In genomic region chrX:103562801-103563200, GRCh38 we compare ENCODE assay signal across 36 cellular contexts. TPM values are rescaled to one million over a fixed set of nuclear protein-coding genes. Genes with fewer than 3 reads are reported as not detected.
DNase-seq lines count a peak whose midpoint lies in the region; ATAC-seq, FAIRE-seq and TF ChIP-seq lines count a peak whose summit lies in the region.
"Had no signal": no experiment of that assay in that cellular context is flagged by ENCODE, and none has a peak within 500 bp of the region (broad histone marks: within the 10 kb centered on the region; RNA-seq: fewer than 3 reads in every experiment).

No MANE protein-coding gene starts in this region.

- peak; percentile 93 for FAIRE-seq in A549 (lab: Jason Lieb, UNC)
- peak; percentile 76 for FAIRE-seq in H54 (lab: Jason Lieb, UNC)
- FAIRE-seq: HTR-8/SVneo, RCC 7860, TTC549 had no signal

- H3K9me3 Mint-ChIP-seq in CD4-positive, alpha-beta memory T cell, result no peaks in the 10 kb centered on the region
- H3K9me3 Mint-ChIP-seq in stimulated activated effector memory CD8-positive, alpha-beta T cell treated with anti-CD3 and anti-CD28 coated beads, Interleukin-12 subunit alpha, Interleukin-12 subunit beta, amount 100 ng/mL, for 72 hours, result no peaks in the 10 kb centered on the region
- H3K9me3 Mint-ChIP-seq: activated CD8-positive, alpha-beta T cell treated with anti-CD3 and anti-CD28 coated beads for 36 hours; CD8-positive, alpha-beta memory T cell; natural killer cell treated with Interleukin-12 subunit alpha and Interleukin-12 subunit beta and Interleukin-15 and Interleukin-18, amount 100 ng/mL, for 72 hours; T-helper 1 cell treated with Interleukin-12 subunit alpha and Interleukin-12 subunit beta and Interleukin-4 antibody, amounts not matched to agents 30 μg/mL and 1 μg/mL, for 36 hours had no signal

- no peak overlapping the region for H3K27ac Mint-ChIP-seq in CD4-positive, alpha-beta memory T cell
- no peak overlapping the region for H3K27ac Mint-ChIP-seq in stimulated activated effector memory CD8-positive, alpha-beta T cell treated with anti-CD3 and anti-CD28 coated beads, Interleukin-12 subunit alpha, Interleukin-12 subunit beta, amount 100 ng/mL, for 72 hours
- H3K27ac Mint-ChIP-seq: activated CD8-positive, alpha-beta T cell treated with anti-CD3 and anti-CD28 coated beads for 36 hours; activated naive CD8-positive, alpha-beta T cell; B cell; CD8-positive, alpha-beta memory T cell; H9; natural killer cell treated with Interleukin-12 subunit alpha and Interleukin-12 subunit beta and Interleukin-15 and Interleukin-18, amount 100 ng/mL, for 72 hours; T-helper 1 cell treated with Interleukin-12 subunit alpha and Interleukin-12 subunit beta and Interleukin-4 antibody, amounts not matched to agents 30 μg/mL and 1 μg/mL, for 36 hours had no signal

- no peak overlapping the region for H3K4me3 ChIP-seq in A549
- no peak overlapping the region for H3K4me3 ChIP-seq in SK-N-SH (ENCODE audit: low read depth in 2 of 2, low read length in 1 of 2)
- no peak overlapping the region for H3K4me3 ChIP-seq in fibroblast of pulmonary artery (replicated peaks; ENCODE audit: low read depth, low read length)
- H3K4me3 ChIP-seq in CD4-positive, alpha-beta memory T cell (ENCODE audit: low read length in 2 of 2), result no peak overlapping the region
- H3K4me3 ChIP-seq: dorsolateral prefrontal cortex, lower lobe of right lung, mucosa of descending colon, ovary, tibial artery had no signal

- no peak for TF ChIP-seq CTCF in A549 (IDR thresholded peaks at IDR 0.05)
- TF ChIP-seq CTCF in SK-N-SH (IDR thresholded peaks at IDR 0.05), result no peak
- TF ChIP-seq CTCF in fibroblast of pulmonary artery (IDR thresholded peaks at IDR 0.05; ENCODE audit: low read length, missing control alignments), result no peak

- intact Hi-C loops in CD4-positive, alpha-beta memory T cell (cut with micrococcal nuclease), result no loop called here

- POLR2A ChIA-PET in A549 (lab: Yijun Ruan, JAX), result no interaction called here
- POLR2A ChIA-PET in SK-N-SH (lab: Yijun Ruan, JAX), result no interaction called here
- POLR2A ChIA-PET in CD4-positive, alpha-beta memory T cell (lab: Charles Lee; ENCODE audit: partially characterized antibody), result no interaction called here

- DNase-seq in A549 (ENCODE audit: low read depth in 1 of 2, low spot score in 1 of 2), result no peak
- no peak for DNase-seq in H54 (ENCODE audit: insufficient read length, low spot score)
- DNase-seq in SK-N-SH, result no peak
- peak; percentile 39 for DNase-seq in fibroblast of pulmonary artery (ENCODE audit: low read depth)
- DNase-seq in CD4-positive, alpha-beta memory T cell, result no peak
- DNase-seq in cerebellar cortex (ENCODE audit: low spot score), result no peak
- no peak for DNase-seq in stimulated activated effector memory CD8-positive, alpha-beta T cell treated with anti-CD3 and anti-CD28 coated beads, Interleukin-12 subunit alpha, Interleukin-12 subunit beta, amount 100 ng/mL, for 72 hours (ENCODE audit: low spot score in 2 of 2)
- DNase-seq: activated CD4-positive, alpha-beta T cell treated with anti-CD3 and anti-CD28 coated beads for 1 hour; activated CD8-positive, alpha-beta T cell treated with anti-CD3 and anti-CD28 coated beads for 36 hours; aorta; CD8-positive, alpha-beta memory T cell; central memory CD4-positive, alpha-beta T cell; DMS 273 treated with DMSO at 0.1 percent for 48 hours; dorsolateral prefrontal cortex; GDM1; H9; kidney glomerular epithelial cell; lower lobe of right lung; mucosa of descending colon; NCI-H1048; NCI-H1930; NCI-H526; ovary; stimulated activated CD4-positive, alpha-beta T cell treated with anti-CD3 and anti-CD28 coated beads, Interleukin-2, amount 100 ng/mL, for 24 hours; tibial artery had no signal

- TF ChIP-seq RAD21 in A549 (conservative IDR thresholded peaks at IDR 0.05 in 1 of 2, IDR thresholded peaks at IDR 0.05 in 1 of 2) (no peak), SK-N-SH (IDR thresholded peaks at IDR 0.05; ENCODE audit: low read length) (no peak)

- H3K4me2 ChIP-seq in A549 (no peak overlapping the region), SK-N-SH (no peak overlapping the region)
- H3K4me2 ChIP-seq: KMS-11 had no signal

- no peak overlapping the region for H2AFZ ChIP-seq in SK-N-SH (ENCODE audit: low read depth)

- TF ChIP-seq POLR2A in A549 (IDR thresholded peaks at IDR 0.05; ENCODE audit: low read length), result no peak
- no peak for TF ChIP-seq POLR2A in H54 (IDR thresholded peaks at IDR 0.05; ENCODE audit: low read depth, low read length)

- peaks cover 0 to 2% of the 10 kb centered on the region in 2 donors for H3K27me3 Mint-ChIP-seq in CD4-positive, alpha-beta memory T cell
- H3K27me3 Mint-ChIP-seq: activated naive CD8-positive, alpha-beta T cell; B cell had no signal

- no peaks in the 10 kb centered on the region for H3K9me3 ChIP-seq in A549
- H3K9me3 ChIP-seq in SK-N-SH, result no peaks in the 10 kb centered on the region
- H3K9me3 ChIP-seq in CD4-positive, alpha-beta memory T cell (ENCODE audit: control insufficient read depth in 1 of 2, low read length in 2 of 2), result no peaks in the 10 kb centered on the region
- H3K9me3 ChIP-seq: lower lobe of right lung, mucosa of descending colon, ovary, tibial artery had no signal

- no peaks in the 10 kb centered on the region; the same call in 1 of the 2 replicates for H3K27me3 ChIP-seq in SK-N-SH (ENCODE audit: insufficient read depth)
- H3K27me3 ChIP-seq in CD4-positive, alpha-beta memory T cell (ENCODE audit: insufficient read depth, low read length), result no peaks in the 10 kb centered on the region
- H3K27me3 ChIP-seq: ovary, tibial artery had no signal

- H3F3A ChIP-seq in SK-N-SH (replicated peaks; ENCODE audit: insufficient read depth), result no peaks in the 10 kb centered on the region

- no peaks in the 10 kb centered on the region for H3K36me3 Mint-ChIP-seq in CD4-positive, alpha-beta memory T cell
- no peaks in the 10 kb centered on the region for H3K36me3 Mint-ChIP-seq in stimulated activated effector memory CD8-positive, alpha-beta T cell treated with anti-CD3 and anti-CD28 coated beads, Interleukin-12 subunit alpha, Interleukin-12 subunit beta, amount 100 ng/mL, for 72 hours
- H3K36me3 Mint-ChIP-seq: activated naive CD8-positive, alpha-beta T cell; CD8-positive, alpha-beta memory T cell; natural killer cell treated with Interleukin-12 subunit alpha and Interleukin-12 subunit beta and Interleukin-15 and Interleukin-18, amount 100 ng/mL, for 72 hours had no signal

- H3K27ac ChIP-seq in A549 (no peak overlapping the region), SK-N-SH (ENCODE audit: low read depth in 2 of 2, low read length in 1 of 2) (no peak overlapping the region)
- no peak overlapping the region for H3K27ac ChIP-seq in CD4-positive, alpha-beta memory T cell (ENCODE audit: low read depth, low read length)
- H3K27ac ChIP-seq: dorsolateral prefrontal cortex, KMS-11, lower lobe of right lung, ovary, tibial artery had no signal

- H4K20me1 ChIP-seq in SK-N-SH (ENCODE audit: insufficient read depth), result no peaks in the 10 kb centered on the region

- CTCF ChIA-PET in A549 (lab: Yijun Ruan, JAX), result interaction anchor here (0.8 kb wide), 1 partner anchor 67 kb away, joined by 3 read pairs; no protein-coding TSS in a partner anchor
- CTCF ChIA-PET in SK-N-SH (lab: Yijun Ruan, JAX), result no interaction called here
- CTCF ChIA-PET in CD4-positive, alpha-beta memory T cell (lab: Charles Lee; ENCODE audit: partially characterized antibody), result no interaction called here

- no peaks in the 10 kb centered on the region for H3K4me1 ChIP-seq in A549
- H3K4me1 ChIP-seq in SK-N-SH (ENCODE audit: control insufficient read depth in 1 of 2, insufficient read depth in 2 of 2, low read depth in 1 of 2, low read length in 1 of 2), result no peaks in the 10 kb centered on the region
- H3K4me1 ChIP-seq in CD4-positive, alpha-beta memory T cell (ENCODE audit: insufficient read depth, low read length), result no peaks in the 10 kb centered on the region
- H3K4me1 ChIP-seq: lower lobe of right lung, tibial artery had no signal

- no peak for TF ChIP-seq EP300 in A549 (IDR thresholded peaks at IDR 0.05)
- no peak for TF ChIP-seq EP300 in SK-N-SH (IDR thresholded peaks at IDR 0.05; ENCODE audit: borderline replicate concordance in 1 of 2, low read depth in 1 of 2, low read length in 1 of 2)

- WGBS in A549 (ENCODE audit: missing lambda C conversion rate), result 58% methylated on average over 2 of the region's 2 CpGs
- WGBS in SK-N-SH (ENCODE audit: low lambda C conversion rate), result 22% methylated on average over 2 of the region's 2 CpGs

- H3K9me2 ChIP-seq in SK-N-SH, result no peaks in the 10 kb centered on the region

- H3K4me3 Mint-ChIP-seq in CD4-positive, alpha-beta memory T cell, result no peak overlapping the region
- no peak overlapping the region for H3K4me3 Mint-ChIP-seq in stimulated activated effector memory CD8-positive, alpha-beta T cell treated with anti-CD3 and anti-CD28 coated beads, Interleukin-12 subunit alpha, Interleukin-12 subunit beta, amount 100 ng/mL, for 72 hours
- H3K4me3 Mint-ChIP-seq: activated CD8-positive, alpha-beta T cell treated with anti-CD3 and anti-CD28 coated beads for 36 hours; activated naive CD8-positive, alpha-beta T cell; B cell; CD8-positive, alpha-beta memory T cell; H9; natural killer cell treated with Interleukin-12 subunit alpha and Interleukin-12 subunit beta and Interleukin-15 and Interleukin-18, amount 100 ng/mL, for 72 hours; T-helper 1 cell treated with Interleukin-12 subunit alpha and Interleukin-12 subunit beta and Interleukin-4 antibody, amounts not matched to agents 30 μg/mL and 1 μg/mL, for 36 hours had no signal

- H3K4me1 Mint-ChIP-seq in CD4-positive, alpha-beta memory T cell, result no peaks in the 10 kb centered on the region
- H3K4me1 Mint-ChIP-seq in stimulated activated effector memory CD8-positive, alpha-beta T cell treated with anti-CD3 and anti-CD28 coated beads, Interleukin-12 subunit alpha, Interleukin-12 subunit beta, amount 100 ng/mL, for 72 hours, result no peaks in the 10 kb centered on the region
- H3K4me1 Mint-ChIP-seq: CD8-positive, alpha-beta memory T cell; H9 had no signal

- H3K9ac ChIP-seq in SK-N-SH, result no peak overlapping the region
- H3K9ac ChIP-seq: KMS-11 had no signal

- no peaks in the 10 kb centered on the region for H3K36me3 ChIP-seq in SK-N-SH (replicated peaks in 1 of 2; ENCODE audit: control insufficient read depth in 1 of 2, insufficient read depth in 2 of 2, low read length in 1 of 2)
- H3K36me3 ChIP-seq in CD4-positive, alpha-beta memory T cell (ENCODE audit: insufficient read depth, low read length), result no peaks in the 10 kb centered on the region
- H3K36me3 ChIP-seq: lower lobe of right lung, ovary, tibial artery had no signal

- ATAC-seq in A549 (no peak), GM18517 (IDR thresholded peaks at IDR 0.05; ENCODE audit: unreplicated experiment) (no peak)
- ATAC-seq in stimulated activated effector memory CD8-positive, alpha-beta T cell treated with anti-CD3 and anti-CD28 coated beads, Interleukin-12 subunit alpha, Interleukin-12 subunit beta, amount 100 ng/mL, for 72 hours, result no peak
- ATAC-seq: lower lobe of right lung; mucosa of descending colon; natural killer cell treated with Interleukin-12 subunit alpha and Interleukin-12 subunit beta and Interleukin-15 and Interleukin-18, amount 100 ng/mL, for 72 hours had no signal

- H3K79me2 ChIP-seq in SK-N-SH (ENCODE audit: insufficient read depth), result no peaks in the 10 kb centered on the region

RNA-seq across cellular contexts. Expression of gene TCEAL4, which starts 22.5 kb away (rescaled TPM):
- 35.2 and 57.2 TPM in 2 replicates for polyA plus RNA-seq in A549 (2011; rRNA removed)
- 18.8 and 23.9 TPM in 2 replicates for polyA plus RNA-seq in A549 (2012; cell fraction: cytosol; rRNA removed)
- 6.9 and 9.6 TPM in 2 replicates for polyA plus RNA-seq in A549 (2012; cell fraction: nucleus; rRNA removed)
- polyA plus RNA-seq in A549 (2017; fragmentation: RNase III; extraction: RNeasy Plus Mini Kit Qiagen cat#74134 plus additional on column Dnase treatment), result 173 to 195 TPM (median 192 TPM) in 3 replicates
- 9.0 and 9.8 TPM in 2 replicates for polyA minus RNA-seq in A549 (2011; rRNA and poly(A)+ RNA removed)
- polyA plus RNA-seq in SK-N-SH (2012; rRNA removed), result 39.1 and 40.9 TPM in 2 replicates
- 51.1 and 77.7 TPM in 2 replicates for polyA plus RNA-seq in SK-N-SH (2012; cell fraction: cytosol; rRNA removed)
- polyA plus RNA-seq in SK-N-SH (2012; cell fraction: nucleus; rRNA removed), result 33.1 and 36.4 TPM in 2 replicates
- 10 to 100 TPM; 10.0 to 11.2 TPM for total RNA-seq in CD4-positive, alpha-beta memory T cell
- polyA plus RNA-seq in CD4-positive, alpha-beta memory T cell, result 10 to 100 TPM in 1 of 2 donors, 1 to 10 TPM in 1; 8.8 to 13.4 TPM

RNA-seq across cellular contexts. Expression of gene RAB40A, which starts 43.5 kb away (rescaled TPM):
- polyA plus RNA-seq in A549 (2011; rRNA removed) (0.03 and 0.04 TPM in 2 replicates), A549 (2017; fragmentation: RNase III; extraction: RNeasy Plus Mini Kit Qiagen cat#74134 plus additional on column Dnase treatment) (0.08 TPM in 1 of 3 replicates, not detected in the others), SK-N-SH (2012; rRNA removed) (0.30 and 0.58 TPM in 2 replicates)
- polyA plus RNA-seq in A549 (2012; cell fraction: cytosol; rRNA removed), result not detected in 2 replicates
- polyA plus RNA-seq in A549 (2012; cell fraction: nucleus; rRNA removed), result 0.06 and 0.17 TPM in 2 replicates
- polyA minus RNA-seq in A549 (2011; rRNA and poly(A)+ RNA removed), result not detected in 2 replicates
- polyA plus RNA-seq in SK-N-SH (2012; cell fraction: cytosol; rRNA removed), result 0.15 and 0.20 TPM in 2 replicates
- 2.5 and 2.8 TPM in 2 replicates for polyA plus RNA-seq in SK-N-SH (2012; cell fraction: nucleus; rRNA removed)
- total RNA-seq in CD4-positive, alpha-beta memory T cell, result under 1 TPM in 1 of 2 experiments, not detected in 1; 0.11 TPM
- not detected for polyA plus RNA-seq in CD4-positive, alpha-beta memory T cell
- total RNA-seq: A673, H9, SK-MEL-5 had no signal
- polyA plus RNA-seq: CD8-positive, alpha-beta memory T cell had no signal

RNA-seq across cellular contexts. Expression of gene TCEAL3, which starts 45.0 kb away (rescaled TPM):
- polyA plus RNA-seq in A549 (2011; rRNA removed) (3.6 and 6.6 TPM in 2 replicates), A549 (2017; fragmentation: RNase III; extraction: RNeasy Plus Mini Kit Qiagen cat#74134 plus additional on column Dnase treatment) (18.8 to 24.0 TPM (median 23.9 TPM) in 3 replicates), SK-N-SH (2012; rRNA removed) (20.6 and 26.7 TPM in 2 replicates)
- 2.6 and 3.7 TPM in 2 replicates for polyA plus RNA-seq in A549 (2012; cell fraction: cytosol; rRNA removed)
- polyA plus RNA-seq in A549 (2012; cell fraction: nucleus; rRNA removed), result 0.48 and 1.2 TPM in 2 replicates
- polyA minus RNA-seq in A549 (2011; rRNA and poly(A)+ RNA removed), result 0.68 and 0.95 TPM in 2 replicates
- polyA plus RNA-seq in SK-N-SH (2012; cell fraction: cytosol; rRNA removed), result 34.8 and 52.4 TPM in 2 replicates
- polyA plus RNA-seq in SK-N-SH (2012; cell fraction: nucleus; rRNA removed), result 6.4 TPM in 2 replicates
- total RNA-seq in CD4-positive, alpha-beta memory T cell, result 1 to 10 TPM; 5.7 to 7.7 TPM
- polyA plus RNA-seq in CD4-positive, alpha-beta memory T cell, result 1 to 10 TPM; 3.8 to 6.7 TPM

Comparison
In these comparisons a context has a peak if more than half of its experiments do, and no peak if none do; other contexts are left out.
1. Of the 12 proteins assayed by ChIP-seq in both A549 and SK-N-SH: peak only in A549: none; only in SK-N-SH: PBX3; in both: none; in neither: 11.